Comparison of ENCODE assay signal across 1 cellular context in genomic region chr13:110746443-110746842, GRCh38.
TF ChIP-seq lines count a peak whose summit lies in the region.

No MANE protein-coding gene starts in this region.

TF ChIP-seq in IMR-90, 13 proteins besides CTCF, POLR2A, EP300 and RAD21:
- TF ChIP-seq CEBPB (IDR thresholded peaks at IDR 0.05; ENCODE audit: low read depth, low read length) = no peak
- no peak for TF ChIP-seq SMC3 (IDR thresholded peaks at IDR 0.05; ENCODE audit: low read depth, low read length)
- TF ChIP-seq USF2 (IDR thresholded peaks at IDR 0.05; ENCODE audit: low read depth, low read length) = no peak
- no peak for TF ChIP-seq BHLHE40 (IDR thresholded peaks at IDR 0.05; ENCODE audit: low read depth, low read length)
- no peak for TF ChIP-seq CHD1 (IDR thresholded peaks at IDR 0.05; ENCODE audit: low read depth, low read length)
- no peak for TF ChIP-seq MAZ (IDR thresholded peaks at IDR 0.05; ENCODE audit: borderline replicate concordance, low read depth, low read length)
